Comparison of ENCODE assay signal across 8 cellular contexts in the genomic region with DNA sequence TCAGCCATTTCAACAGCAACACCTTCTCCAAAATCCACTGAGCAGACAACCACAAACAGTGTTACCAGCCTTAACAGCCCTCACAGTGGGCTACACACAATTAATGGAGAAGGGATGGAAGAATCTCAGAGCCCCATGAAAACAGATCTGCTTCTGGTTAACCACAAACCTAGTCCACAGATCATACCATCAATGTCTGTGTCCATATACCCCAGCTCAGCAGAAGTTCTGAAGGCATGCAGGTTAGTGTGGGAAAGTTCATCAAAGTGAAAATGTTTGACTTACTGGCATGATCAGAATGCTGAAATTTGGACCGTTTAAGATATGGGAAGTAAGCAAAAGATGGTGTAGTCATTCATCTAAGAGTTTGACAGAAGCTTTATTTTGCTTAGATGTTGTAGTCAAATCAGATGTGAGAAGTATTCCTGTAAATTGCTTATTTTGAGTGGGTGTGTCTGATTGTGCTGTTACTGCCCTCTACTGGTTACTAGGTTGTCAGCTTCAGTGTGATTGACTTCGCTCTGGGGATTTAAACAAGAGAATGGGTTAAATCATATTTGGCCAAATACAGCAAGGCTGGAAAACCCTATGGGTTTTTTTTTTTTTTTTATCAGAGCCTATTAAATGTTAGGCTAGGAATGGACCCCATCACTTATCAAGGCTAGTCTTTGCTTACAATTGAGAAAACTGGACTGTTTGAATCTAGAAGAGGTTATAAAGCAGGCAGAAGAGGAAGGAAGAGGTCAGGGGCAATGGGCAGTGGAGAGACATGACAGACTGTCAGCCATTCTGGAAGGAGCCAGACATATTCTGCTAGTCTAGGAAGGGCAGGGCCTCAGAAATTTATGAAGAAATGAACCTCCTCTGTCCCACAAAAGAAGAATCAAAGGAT.
DNase-seq lines count a peak whose midpoint lies in the region; ATAC-seq and TF ChIP-seq lines count a peak whose summit lies in the region.

No MANE protein-coding gene starts in this region.

- H3K4me3 ChIP-seq in GM12865 (ENCODE audit: low read depth, low read length) = no peak overlapping the region
- no peak overlapping the region for H3K4me3 ChIP-seq in WERI-Rb-1 (ENCODE audit: low read depth, low read length)
- no peak overlapping the region for H3K4me3 ChIP-seq in fibroblast of villous mesenchyme (ENCODE audit: low read depth, low read length)

- ATAC-seq in GM21367 (IDR thresholded peaks at IDR 0.05; ENCODE audit: unreplicated experiment) = no peak

- DNase-seq in AG20443 (ENCODE audit: low spot score) = peak; percentile 13
- peak; percentile 63 for DNase-seq in GM12865 (ENCODE audit: low read depth)
- DNase-seq in NAMALWA (ENCODE audit: low spot score) = peak; percentile 69
- peak; percentile 23 for DNase-seq in WERI-Rb-1
- DNase-seq in fibroblast of villous mesenchyme (ENCODE audit: low read depth) = peak; percentile 64
- DNase-seq in progenitor cell of endocrine pancreas (ENCODE audit: low spot score, unreplicated experiment) = no peak
- no peak for DNase-seq in islet precursor cell

- H3K9me3 Mint-ChIP-seq in progenitor cell of endocrine pancreas (ENCODE audit: low read depth) = peaks cover 25% of the 10 kb centered on the region

- H3K4me3 Mint-ChIP-seq in progenitor cell of endocrine pancreas (ENCODE audit: low read depth) = no peak overlapping the region

- TF ChIP-seq CTCF in GM12865 (IDR thresholded peaks at IDR 0.05; ENCODE audit: insufficient read depth, low read depth, low read length, missing control alignments) = peak; percentile 43
- peak; percentile 70 for TF ChIP-seq CTCF in WERI-Rb-1 (IDR thresholded peaks at IDR 0.05; ENCODE audit: low read depth, low read length)
- TF ChIP-seq CTCF in fibroblast of villous mesenchyme (IDR thresholded peaks at IDR 0.05; ENCODE audit: insufficient read depth, low read depth, low read length) = peak; percentile 70
- peak; percentile 58 for TF ChIP-seq CTCF in progenitor cell of endocrine pancreas (IDR thresholded peaks at IDR 0.05; ENCODE audit: unreplicated experiment)

- H3K9me3 ChIP-seq in WERI-Rb-1 (ENCODE audit: severe bottlenecking) = no peaks in the 10 kb centered on the region

- peaks cover 27% of the 10 kb centered on the region for H3K36me3 Mint-ChIP-seq in progenitor cell of endocrine pancreas (ENCODE audit: insufficient read depth)

- peaks cover 21% of the 10 kb centered on the region for H3K36me3 ChIP-seq in WERI-Rb-1

- H3K4me1 Mint-ChIP-seq in progenitor cell of endocrine pancreas (ENCODE audit: low read depth) = peaks cover 29% of the 10 kb centered on the region

- H3K27me3 ChIP-seq in WERI-Rb-1 (ENCODE audit: insufficient read depth, low read depth, severe bottlenecking) = no peaks in the 10 kb centered on the region

- no peak overlapping the region for H3K27ac ChIP-seq in WERI-Rb-1

- no peaks in the 10 kb centered on the region for H3K27me3 Mint-ChIP-seq in progenitor cell of endocrine pancreas

- peak overlapping the region; percentile 67 for H3K27ac Mint-ChIP-seq in progenitor cell of endocrine pancreas

Comparison
In these comparisons a context has a peak if more than half of its experiments do, and no peak if none do; other contexts are left out.
1. DNase-seq: peak in AG20443 (single experiment), GM12865 (single experiment), NAMALWA (single experiment), WERI-Rb-1 (single experiment) and fibroblast of villous mesenchyme (single experiment); none in progenitor cell of endocrine pancreas (single experiment) and islet precursor cell (single experiment).
2. Peak in every context shown above with its lines, with median percentiles within 50 percentile points of each other: CTCF ChIP-seq.